18 cellular contexts compared by ENCODE assay signal in genomic region chr4:189355590-189355989, GRCh38.
DNase-seq lines count a peak whose midpoint lies in the region; ATAC-seq, FAIRE-seq and TF ChIP-seq lines count a peak whose summit lies in the region.
"Had no signal": no experiment of that assay in that cellular context is flagged by ENCODE, and none has a peak within 500 bp of the region (broad histone marks: within the 10 kb centered on the region; RNA-seq: fewer than 3 reads in every experiment).

No MANE protein-coding gene starts in this region.

- H3K36me3 ChIP-seq in GM23338 (ENCODE audit: insufficient read depth) (no peaks in the 10 kb centered on the region), HepG2 (replicated peaks in 1 of 2; ENCODE audit: control insufficient read depth in 1 of 2, insufficient read depth in 2 of 2, low read length in 2 of 2) (0 out of 5 replicates have a peak, but pooled peaks cover 0 to 7% of the 10 kb centered on the region in 2 experiments)

- no peak overlapping the region for H3K4me2 ChIP-seq in GM23338
- no peak overlapping the region for H3K4me2 ChIP-seq in HepG2 (ENCODE audit: low read depth, low read length)
- H3K4me2 ChIP-seq: A549 had no signal

- H3K27ac Mint-ChIP-seq in GM23338 (no peak overlapping the region), glutamatergic neuron (ENCODE audit: unreplicated experiment) (no peak overlapping the region)
- H3K27ac Mint-ChIP-seq: CD4-positive, alpha-beta T cell had no signal

- H3F3A ChIP-seq in GM23338 (replicated peaks; ENCODE audit: low read depth), result no peaks in the 10 kb centered on the region

- H3K27ac ChIP-seq in GM23338 (ENCODE audit: low read depth) (no peak overlapping the region), HepG2 (ENCODE audit: extremely low read length, insufficient read depth, low read length) (no peak overlapping the region)
- H3K27ac ChIP-seq: 22Rv1, A549, C4-2B had no signal

- TF ChIP-seq EP300 in HepG2 (IDR thresholded peaks at IDR 0.05; ENCODE audit: low read depth in 2 of 2, low read length in 2 of 2), result no peak
- TF ChIP-seq EP300 in HepG2 (CRISPR knock-in tag; IDR thresholded peaks at IDR 0.05; ENCODE audit: borderline replicate concordance), result no peak

- 65% methylated on average over 32 of the region's 33 CpGs for WGBS in HepG2 (ENCODE audit: low lambda C conversion rate)

- H3K27me3 ChIP-seq in GM23338 (ENCODE audit: insufficient read depth) (no peaks in the 10 kb centered on the region), HepG2 (ENCODE audit: control insufficient read depth in 1 of 2, insufficient read depth in 2 of 2, low read length in 2 of 2) (no peaks in the 10 kb centered on the region)

- CTCF ChIA-PET in HepG2 (lab: Yijun Ruan, JAX; ENCODE audit: low intra/inter-chr PET ratio, low total read pairs), result no interaction called here

- H3K4me1 ChIP-seq in GM23338 (ENCODE audit: insufficient read depth), result no peaks in the 10 kb centered on the region
- H3K4me1 ChIP-seq in HepG2 (ENCODE audit: insufficient read depth, low read length), result no peaks in the 10 kb centered on the region
- H3K4me1 ChIP-seq: A549 had no signal

- no peaks in the 10 kb centered on the region for H3K9me2 ChIP-seq in GM23338 (ENCODE audit: insufficient read depth)

- no peak for TF ChIP-seq CTCF in GM23338 (conservative IDR thresholded peaks at IDR 0.05; ENCODE audit: low read depth in 2 of 2)
- TF ChIP-seq CTCF in HepG2 (CRISPR knock-in tag; IDR thresholded peaks at IDR 0.05), result no peak
- no peak for TF ChIP-seq CTCF in glutamatergic neuron (IDR thresholded peaks at IDR 0.05; ENCODE audit: partially characterized antibody, unreplicated experiment)

- FAIRE-seq in HepG2 (lab: Jason Lieb, UNC), result no peak
- FAIRE-seq: A549, GM12878, H54 had no signal

- H2AFZ ChIP-seq in GM23338 (peak overlapping the region; percentile 69; the same call in 1 of the 2 replicates), HepG2 (ENCODE audit: low read length) (no peak overlapping the region)

- BruUV-seq in HepG2 (replicated peaks; lab: Mats Ljungman, UMichigan), result no TSS peak

- ATAC-seq in GM23338 (no peak), HepG2 (peak; percentile 46; the same call in 2 of the 3 replicates)
- peak; percentile 32 for ATAC-seq in stimulated activated naive CD8-positive, alpha-beta T cell treated with anti-CD3 and anti-CD28 coated beads, Interleukin-15, Interleukin-2, amounts not matched to agents 100 U/mL and 50 U/mL, for 24 hours
- ATAC-seq: A549, GM12878 had no signal

- H3K4me3 ChIP-seq in GM23338 (no peak overlapping the region), HepG2 (replicated peaks in 1 of 3; ENCODE audit: insufficient read depth in 1 of 3, low read depth in 2 of 3, low read length in 3 of 3) (no peak overlapping the region)
- H3K4me3 ChIP-seq: A549, GM12878 had no signal

- no peak for TF ChIP-seq POLR2A in HepG2 (IDR thresholded peaks at IDR 0.05; ENCODE audit: insufficient read depth in 1 of 2, low read depth in 2 of 2, low read length in 2 of 2)

- intact Hi-C loops in HepG2 (cut with micrococcal nuclease; ENCODE audit: unreplicated experiment), result no loop called here

- H3K36me3 Mint-ChIP-seq in GM23338 (ENCODE audit: low read depth) (no peaks in the 10 kb centered on the region; the same call in 2 of the 3 replicates), glutamatergic neuron (ENCODE audit: unreplicated experiment) (no peaks in the 10 kb centered on the region)

- no peak overlapping the region for H3K4me3 Mint-ChIP-seq in GM23338
- H3K4me3 Mint-ChIP-seq in glutamatergic neuron (ENCODE audit: unreplicated experiment), result no peak overlapping the region
- H3K4me3 Mint-ChIP-seq: CD4-positive, alpha-beta T cell had no signal

- H4K20me1 ChIP-seq in GM23338 (replicated peaks; ENCODE audit: insufficient read depth), result no peaks in the 10 kb centered on the region
- H4K20me1 ChIP-seq in HepG2 (ENCODE audit: insufficient read depth, low read length), result no peaks in the 10 kb centered on the region

- POLR2A ChIA-PET in HepG2 (lab: Yijun Ruan, JAX), result no interaction called here

- H3K4me1 Mint-ChIP-seq in GM23338 (no peaks in the 10 kb centered on the region), glutamatergic neuron (ENCODE audit: low read depth, unreplicated experiment) (no peaks in the 10 kb centered on the region)

- in situ Hi-C loops in HepG2 (cut with HindIII; ENCODE audit: extremely low pct_ligation_motif_present, low pct_unique_long_range_greater_than_20kb), result no loop called here

- H3K79me2 ChIP-seq in GM23338 (replicated peaks; ENCODE audit: insufficient read depth), result no peaks in the 10 kb centered on the region
- peaks cover 13% of the 10 kb centered on the region for H3K79me2 ChIP-seq in HepG2 (ENCODE audit: insufficient read depth, low read length)

- H3K27me3 Mint-ChIP-seq in GM23338 (ENCODE audit: insufficient read depth, low read depth, poor library complexity) (peaks cover 1% of the 10 kb centered on the region), glutamatergic neuron (ENCODE audit: unreplicated experiment) (no peaks in the 10 kb centered on the region)
- H3K27me3 Mint-ChIP-seq: CD4-positive, alpha-beta T cell had no signal

- no peaks in the 10 kb centered on the region for H3K9me3 ChIP-seq in HepG2 (ENCODE audit: low read length)
- H3K9me3 ChIP-seq: A549 had no signal

- no peak overlapping the region for H3K9ac ChIP-seq in HepG2 (ENCODE audit: insufficient read depth, low read depth, low read length)

- peak; percentile 6 for DNase-seq in activated gamma-delta T cell (lab: John Stamatoyannopoulos, UW)
- DNase-seq in activated gamma-delta T cell treated with Interleukin-2 at 50 U/mL for 16 hours, result no peak
- DNase-seq in GM23338 (ENCODE audit: low spot score), result peak; percentile 19
- no peak for DNase-seq in HepG2 (ENCODE audit: low spot score)
- DNase-seq in stimulated activated naive CD8-positive, alpha-beta T cell treated with anti-CD3 and anti-CD28 coated beads, Interleukin-15, Interleukin-2, amounts not matched to agents 100 U/mL and 50 U/mL, for 24 hours, result no peak
- DNase-seq in NCI-H1092 treated with DMSO at 0.1 percent for 48 hours (lab: John Stamatoyannopoulos, UW), result no peak
- DNase-seq in DMS53 treated with DMSO at 0.1 percent for 48 hours (lab: John Stamatoyannopoulos, UW; ENCODE audit: unreplicated experiment), result no peak
- DNase-seq in glutamatergic neuron, result no peak
- DNase-seq: AML-193; CD4-positive, alpha-beta T cell; DND-41; EL; HCEC 1CT had no signal

- TF ChIP-seq RAD21 in HepG2 (CRISPR knock-in tag; IDR thresholded peaks at IDR 0.05), result no peak

- peaks cover 36% of the 10 kb centered on the region for H3K9me3 Mint-ChIP-seq in GM23338
- no peaks in the 10 kb centered on the region for H3K9me3 Mint-ChIP-seq in glutamatergic neuron (ENCODE audit: unreplicated experiment)
- H3K9me3 Mint-ChIP-seq: CD4-positive, alpha-beta T cell had no signal

TF ChIP-seq in GM23338, 12 proteins besides CTCF, POLR2A, EP300 and RAD21:
- TF ChIP-seq NANOG (IDR thresholded peaks at IDR 0.05; ENCODE audit: borderline replicate concordance) (no peak), REST (IDR thresholded peaks at IDR 0.05; ENCODE audit: unreplicated experiment) (no peak)

TF ChIP-seq in HepG2, 621 proteins besides CTCF, POLR2A, EP300 and RAD21:
- TF ChIP-seq ZFP36L1 (CRISPR knock-in tag; IDR thresholded peaks at IDR 0.05), result no peak
- peak; percentile 50 for TF ChIP-seq AGO2 (optimal IDR thresholded peaks at IDR 0.05; ENCODE audit: low read depth, low read length)
- no peak for TF ChIP-seq RFX3 (CRISPR knock-in tag; IDR thresholded peaks at IDR 0.05)
- TF ChIP-seq ZKSCAN1 (IDR thresholded peaks at IDR 0.05; ENCODE audit: low read length), result no peak
- no peak for TF ChIP-seq RELA (CRISPR knock-in tag; IDR thresholded peaks at IDR 0.05)

Comparison
In these comparisons a context has a peak if more than half of its experiments do, and no peak if none do; other contexts are left out.
1. DNase-seq: peak in activated gamma-delta T cell (single experiment) and GM23338 (single experiment); none in activated gamma-delta T cell treated with Interleukin-2 at 50 U/mL for 16 hours (single experiment), HepG2 (single experiment), stimulated activated naive CD8-positive, alpha-beta T cell treated with anti-CD3 and anti-CD28 coated beads, Interleukin-15, Interleukin-2, amounts not matched to agents 100 U/mL and 50 U/mL, for 24 hours (single experiment), NCI-H1092 treated with DMSO at 0.1 percent for 48 hours (single experiment), DMS53 treated with DMSO at 0.1 percent for 48 hours (single experiment) and glutamatergic neuron (single experiment).